14 cellular contexts compared by ENCODE assay signal in genomic region chr10:131978851-131979250, GRCh38. TPM values are rescaled to one million over a fixed set of nuclear protein-coding genes. Genes with fewer than 3 reads are reported as not detected.
DNase-seq lines count a peak whose midpoint lies in the region; ATAC-seq and TF ChIP-seq lines count a peak whose summit lies in the region.
"Had no signal": no experiment of that assay in that cellular context is flagged by ENCODE, and none has a peak within 500 bp of the region (broad histone marks: within the 10 kb centered on the region; RNA-seq: fewer than 3 reads in every experiment).

No MANE protein-coding gene starts in this region.

- H3K9me3 ChIP-seq in OCI-LY7 (ENCODE audit: low read length) (no peaks in the 10 kb centered on the region), gastrocnemius medialis (no peaks in the 10 kb centered on the region)
- no peaks in the 10 kb centered on the region for H3K9me3 ChIP-seq in effector memory CD4-positive, alpha-beta T cell (ENCODE audit: control insufficient read depth, low read length)
- H3K9me3 ChIP-seq: SJCRH30, transverse colon had no signal

- DNase-seq in activated CD4-positive, alpha-beta T cell treated with anti-CD3 and anti-CD28 coated beads, Interleukin-2, amount 10 ng/mL, durations not matched to agents 7 days and 5 days, result no peak
- no peak for DNase-seq in activated CD4-positive, alpha-beta T cell treated with anti-CD3 and anti-CD28 coated beads, Interleukin-2, amount 50 U/mL, for 4 hours
- DNase-seq in OCI-LY7 (ENCODE audit: low spot score) (no peak), gastrocnemius medialis (no peak), T-helper 9 cell (no peak), GF-D8 (lab: John Stamatoyannopoulos, UW) (no peak)
- DNase-seq in effector memory CD4-positive, alpha-beta T cell, result no peak
- DNase-seq: activated CD4-positive, alpha-beta T cell treated with anti-CD3 and anti-CD28 coated beads, Interleukin-2, amount 50 U/mL, for 1 hour; amygdala; NCI-H1048; NCI-H510A treated with DMSO at 0.1 percent for 48 hours; SJCRH30; transverse colon had no signal

- H3K9me3 Mint-ChIP-seq in activated CD4-positive, alpha-beta T cell treated with anti-CD3 and anti-CD28 coated beads, Interleukin-2, amount 10 ng/mL, durations not matched to agents 7 days and 5 days, result no peaks in the 10 kb centered on the region

- H3K27ac ChIP-seq in OCI-LY7 (ENCODE audit: low read depth, low read length, poor library complexity, severe bottlenecking) (no peak overlapping the region), gastrocnemius medialis (peak overlapping the region; percentile 93 to 99 (median 95))
- H3K27ac ChIP-seq in effector memory CD4-positive, alpha-beta T cell (ENCODE audit: insufficient read depth, low read length, poor library complexity, severe bottlenecking), result peak overlapping the region; percentile 34
- H3K27ac ChIP-seq: SJCRH30, transverse colon had no signal

- peaks cover 28% of the 10 kb centered on the region for H3K36me3 Mint-ChIP-seq in activated CD4-positive, alpha-beta T cell treated with anti-CD3 and anti-CD28 coated beads, Interleukin-2, amount 10 ng/mL, durations not matched to agents 7 days and 5 days (ENCODE audit: low read depth)

- H3K4me3 ChIP-seq in OCI-LY7 (ENCODE audit: low read depth, low read length, poor library complexity, severe bottlenecking) (peak overlapping the region; percentile 83), gastrocnemius medialis (peak overlapping the region in 2 of 4 donors; percentile 94 to 99)
- no peak overlapping the region for H3K4me3 ChIP-seq in effector memory CD4-positive, alpha-beta T cell (ENCODE audit: insufficient read depth, low read depth, low read length, poor library complexity, severe bottlenecking)
- H3K4me3 ChIP-seq: SJCRH30 had no signal

- no peaks in the 10 kb centered on the region for H3K9me2 ChIP-seq in OCI-LY7 (ENCODE audit: insufficient read depth, low read length)

- no peak for TF ChIP-seq POLR2A in gastrocnemius medialis (IDR thresholded peaks at IDR 0.05)

- ATAC-seq in gastrocnemius medialis (no peak), HG03442 (IDR thresholded peaks at IDR 0.05; ENCODE audit: unreplicated experiment) (no peak)

- H3K4me1 Mint-ChIP-seq in activated CD4-positive, alpha-beta T cell treated with anti-CD3 and anti-CD28 coated beads, Interleukin-2, amount 10 ng/mL, durations not matched to agents 7 days and 5 days, result peaks cover 73% of the 10 kb centered on the region

- peak overlapping the region; percentile 47; the same call in 1 of the 2 replicates for H3K4me2 ChIP-seq in OCI-LY7 (ENCODE audit: low read length)

- BruUV-seq in OCI-LY7 (replicated peaks; lab: Mats Ljungman, UMichigan), result no TSS peak

- no peaks in the 10 kb centered on the region for H3K27me3 ChIP-seq in effector memory CD4-positive, alpha-beta T cell (replicated peaks; ENCODE audit: control insufficient read depth, insufficient read depth, low read length, poor library complexity, severe bottlenecking)
- no peaks in the 10 kb centered on the region for H3K27me3 ChIP-seq in gastrocnemius medialis
- H3K27me3 ChIP-seq: SJCRH30 had no signal

- H3K27ac Mint-ChIP-seq in activated CD4-positive, alpha-beta T cell treated with anti-CD3 and anti-CD28 coated beads, Interleukin-2, amount 10 ng/mL, durations not matched to agents 7 days and 5 days, result peak overlapping the region; percentile 58

- TF ChIP-seq CTCF in OCI-LY7 (conservative IDR thresholded peaks at IDR 0.05; ENCODE audit: low read length), result no peak
- TF ChIP-seq CTCF in gastrocnemius medialis (IDR thresholded peaks at IDR 0.05 in 4 of 5, conservative IDR thresholded peaks at IDR 0.05 in 1 of 5), result no peak

- H3K79me2 ChIP-seq in OCI-LY7 (ENCODE audit: insufficient read depth, low read depth, low read length), result peaks cover 57% of the 10 kb centered on the region; the same call in 1 of the 2 replicates

- intact Hi-C loops in OCI-LY7 (cut with micrococcal nuclease; ENCODE audit: unreplicated experiment) (no loop called here), gastrocnemius medialis (cut with DNase I; ENCODE audit: low total_unique reads) (no loop called here)

- H3K4me1 ChIP-seq in OCI-LY7 (ENCODE audit: insufficient read depth, low read length, poor library complexity, severe bottlenecking) (peaks cover 28% of the 10 kb centered on the region), gastrocnemius medialis (peaks cover 38 to 57% of the 10 kb centered on the region in 2 donors)
- H3K4me1 ChIP-seq in effector memory CD4-positive, alpha-beta T cell (ENCODE audit: control insufficient read depth, insufficient read depth, low read length, poor library complexity, severe bottlenecking), result peaks cover 24% of the 10 kb centered on the region
- H3K4me1 ChIP-seq: SJCRH30 had no signal

- CTCF ChIA-PET in activated CD4-positive, alpha-beta T cell treated with anti-CD3 and anti-CD28 coated beads, Interleukin-2, amount 10 ng/mL, durations not matched to agents 7 days and 5 days (lab: Charles Lee), result interaction anchor here (0.9 kb wide), 1 partner anchor 12 kb away, joined by 3 read pairs; no protein-coding TSS in a partner anchor
- CTCF ChIA-PET in OCI-LY7 (lab: Charles Lee; ENCODE audit: unreplicated experiment), result no interaction called here

- POLR2A ChIA-PET in activated CD4-positive, alpha-beta T cell treated with anti-CD3 and anti-CD28 coated beads, Interleukin-2, amount 10 ng/mL, durations not matched to agents 7 days and 5 days (lab: Charles Lee), result no interaction called here
- POLR2A ChIA-PET in OCI-LY7 (lab: Charles Lee), result interaction anchor here (0.6 kb wide), 1 partner anchor 402 kb away, joined by 4 read pairs; no protein-coding TSS in a partner anchor

- H3K4me3 Mint-ChIP-seq in activated CD4-positive, alpha-beta T cell treated with anti-CD3 and anti-CD28 coated beads, Interleukin-2, amount 10 ng/mL, durations not matched to agents 7 days and 5 days, result peak overlapping the region; percentile 81

- H2AFZ ChIP-seq in OCI-LY7 (ENCODE audit: low read length), result no peak overlapping the region

- peaks cover 6% of the 10 kb centered on the region; the same call in 1 of the 2 replicates for H4K20me1 ChIP-seq in OCI-LY7 (ENCODE audit: insufficient read depth, low read length)

- H3K36me3 ChIP-seq in OCI-LY7 (ENCODE audit: insufficient read depth, low read length), result peaks cover 30% of the 10 kb centered on the region; the same call in 1 of the 2 replicates
- H3K36me3 ChIP-seq in effector memory CD4-positive, alpha-beta T cell (ENCODE audit: control insufficient read depth, insufficient read depth, low read length), result no peaks in the 10 kb centered on the region
- H3K36me3 ChIP-seq in gastrocnemius medialis, result no peaks in the 10 kb centered on the region
- H3K36me3 ChIP-seq: SJCRH30, transverse colon had no signal

- H3K27me3 Mint-ChIP-seq in activated CD4-positive, alpha-beta T cell treated with anti-CD3 and anti-CD28 coated beads, Interleukin-2, amount 10 ng/mL, durations not matched to agents 7 days and 5 days, result peaks cover 2% of the 10 kb centered on the region

- in situ Hi-C loops in gastrocnemius medialis (cut with MboI; ENCODE audit: low sequenced_read_pairs in 4 of 4), result no loop called here

RNA-seq across cellular contexts. Expression of gene BNIP3, which starts 2.9 kb away (rescaled TPM):
- 10 to 100 TPM; 59.0 to 62.2 TPM for total RNA-seq in activated CD4-positive, alpha-beta T cell treated with anti-CD3 and anti-CD28 coated beads, Interleukin-2, amount 10 ng/mL, durations not matched to agents 7 days and 5 days
- 60.1 and 66.6 TPM in 2 replicates for total RNA-seq in OCI-LY7 (2014; rRNA removed; shearing (Covaris generic))
- 46.3 and 99.8 TPM in 2 replicates for total RNA-seq in OCI-LY7 (2022)
- total RNA-seq in gastrocnemius medialis, result 1,000 to 10,000 TPM in 1 of 4 donors, 100 to 1,000 TPM in 3; 337 to 1,280 (median 583) TPM
